Comparison of ENCODE assay signal across 20 cellular contexts in genomic region chrX:9681422-9681821, GRCh38.
A peak's percentile ranks its signal among the peaks of the same experiment; 100 is the strongest.
DNase-seq lines count a peak whose midpoint lies in the region; ATAC-seq and TF ChIP-seq lines count a peak whose summit lies in the region.
"Had no signal": no experiment of that assay in that cellular context is flagged by ENCODE, and none has a peak within 500 bp of the region (broad histone marks: within the 10 kb centered on the region; RNA-seq: fewer than 3 reads in every experiment).

No MANE protein-coding gene starts in this region.

- H3K27me3 ChIP-seq in brain microvascular endothelial cell (replicated peaks) (no peaks in the 10 kb centered on the region), H7 (ENCODE audit: control insufficient read depth, insufficient read depth, low read length) (no peaks in the 10 kb centered on the region), WERI-Rb-1 (ENCODE audit: insufficient read depth, low read depth, severe bottlenecking) (peaks cover 11% of the 10 kb centered on the region)
- H3K27me3 ChIP-seq: esophagus muscularis mucosa had no signal

- no peak for ATAC-seq in WTC11

- H3K4me3 Mint-ChIP-seq in HFFc6 (no peak overlapping the region), WTC11 (no peak overlapping the region)
- H3K4me3 Mint-ChIP-seq: CD14-positive monocyte; T-helper 1 cell treated with Interleukin-12 subunit alpha and Interleukin-12 subunit beta and Interleukin-4 antibody, amounts not matched to agents 30 μg/mL and 1 μg/mL, for 36 hours had no signal

- POLR2A ChIA-PET in WTC11 (lab: Charles Lee) = no interaction called here

- H3K9me3 Mint-ChIP-seq in HFFc6 (no peaks in the 10 kb centered on the region), WTC11 (0 out of 2 replicates have a peak, but pooled peaks cover 4% of the 10 kb centered on the region)

- H3K4me3 ChIP-seq in brain microvascular endothelial cell (ENCODE audit: low read depth, low read length) (no peak overlapping the region), H7 (ENCODE audit: insufficient read depth, low read depth, low read length) (no peak overlapping the region), WERI-Rb-1 (ENCODE audit: low read depth, low read length) (no peak overlapping the region)
- H3K4me3 ChIP-seq: esophagus muscularis mucosa, thoracic aorta had no signal

- DNase-seq in A172 (ENCODE audit: low spot score) (peak; percentile 52), HFFc6 (no peak), brain microvascular endothelial cell (peak; percentile 18), kidney glomerular epithelial cell (lab: John Stamatoyannopoulos, UW) (peak; percentile 4), WTC11 (ENCODE audit: low spot score) (no peak), H7 (no peak), WERI-Rb-1 (no peak)
- no peak for DNase-seq in activated CD4-positive, alpha-beta T cell treated with anti-CD3 and anti-CD28 coated beads for 48 hours
- DNase-seq: activated CD4-positive, CD25-positive, alpha-beta regulatory T cell treated with anti-CD3 and anti-CD28 coated beads, Interleukin-2, amount 50 U/mL, for 72 hours; central memory CD4-positive, alpha-beta T cell; hypothalamus; NCI-H1105; NCI-H2107; NCI-H69; SHP77 had no signal

- H3K36me3 ChIP-seq in brain microvascular endothelial cell (replicated peaks) (no peaks in the 10 kb centered on the region), H7 (replicated peaks; ENCODE audit: control insufficient read depth, insufficient read depth, low read length) (no peaks in the 10 kb centered on the region; the same call in 1 of the 2 replicates), WERI-Rb-1 (no peaks in the 10 kb centered on the region)

- CTCF ChIA-PET in WTC11 (lab: Charles Lee) = no interaction called here

- no peaks in the 10 kb centered on the region; the same call in 1 of the 2 replicates for H3K27me3 Mint-ChIP-seq in HFFc6 (ENCODE audit: insufficient read depth)
- no peaks in the 10 kb centered on the region; the same call in 1 of the 2 replicates for H3K27me3 Mint-ChIP-seq in WTC11 (ENCODE audit: low read depth)

- H3K27ac Mint-ChIP-seq in HFFc6 (peak overlapping the region; percentile 60), WTC11 (no peak overlapping the region)
- H3K27ac Mint-ChIP-seq: activated T-helper 2 cell treated with anti-CD3 and anti-CD28 coated beads, Interferon-gamma antibody, Interleukin-2, Interleukin-4, amounts not matched to agents 10 μg/mL and 5 μg/mL and 100 μg/mL, durations not matched to agents 14 hours and 24 hours and 36 hours; T-helper 1 cell treated with Interleukin-12 subunit alpha and Interleukin-12 subunit beta and Interleukin-4 antibody, amounts not matched to agents 30 μg/mL and 1 μg/mL, for 36 hours had no signal

- no peak overlapping the region for H3K27ac ChIP-seq in brain microvascular endothelial cell
- no peak overlapping the region for H3K27ac ChIP-seq in WERI-Rb-1
- H3K27ac ChIP-seq: esophagus muscularis mucosa, thoracic aorta had no signal

- H3K4me1 Mint-ChIP-seq in HFFc6 (ENCODE audit: low read depth) = peaks cover 37% of the 10 kb centered on the region
- peaks cover 10% of the 10 kb centered on the region for H3K4me1 Mint-ChIP-seq in WTC11

- no peaks in the 10 kb centered on the region for H3K9me3 ChIP-seq in WERI-Rb-1 (ENCODE audit: severe bottlenecking)
- H3K9me3 ChIP-seq: esophagus muscularis mucosa, thoracic aorta had no signal

- TF ChIP-seq CTCF in HFFc6 (IDR thresholded peaks at IDR 0.05) = no peak
- no peak for TF ChIP-seq CTCF in brain microvascular endothelial cell (IDR thresholded peaks at IDR 0.05; ENCODE audit: low read depth, low read length, missing control alignments)
- no peak for TF ChIP-seq CTCF in WTC11 (IDR thresholded peaks at IDR 0.05)
- TF ChIP-seq CTCF in WERI-Rb-1 (IDR thresholded peaks at IDR 0.05; ENCODE audit: low read depth, low read length) = no peak

- H3K36me3 Mint-ChIP-seq in HFFc6 (ENCODE audit: low read depth) = peaks cover 24% of the 10 kb centered on the region
- peaks cover 6% of the 10 kb centered on the region for H3K36me3 Mint-ChIP-seq in WTC11

- in situ Hi-C loops in brain microvascular endothelial cell (cut with HindIII; ENCODE audit: low pct_ligation_motif_present, low sequenced_read_pairs) = no loop called here

TF ChIP-seq in WTC11, 78 proteins besides CTCF, POLR2A, EP300 and RAD21:
- TF ChIP-seq, protein P1, sequence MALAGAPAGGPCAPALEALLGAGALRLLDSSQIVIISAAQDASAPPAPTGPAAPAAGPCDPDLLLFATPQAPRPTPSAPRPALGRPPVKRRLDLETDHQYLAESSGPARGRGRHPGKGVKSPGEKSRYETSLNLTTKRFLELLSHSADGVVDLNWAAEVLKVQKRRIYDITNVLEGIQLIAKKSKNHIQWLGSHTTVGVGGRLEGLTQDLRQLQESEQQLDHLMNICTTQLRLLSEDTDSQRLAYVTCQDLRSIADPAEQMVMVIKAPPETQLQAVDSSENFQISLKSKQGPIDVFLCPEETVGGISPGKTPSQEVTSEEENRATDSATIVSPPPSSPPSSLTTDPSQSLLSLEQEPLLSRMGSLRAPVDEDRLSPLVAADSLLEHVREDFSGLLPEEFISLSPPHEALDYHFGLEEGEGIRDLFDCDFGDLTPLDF (CRISPR knock-in tag; IDR thresholded peaks at IDR 0.05) = no peak
- TF ChIP-seq ERG (CRISPR knock-in tag; IDR thresholded peaks at IDR 0.05) = no peak
- no peak for TF ChIP-seq ZNF671 (CRISPR knock-in tag; IDR thresholded peaks at IDR 0.05)
- TF ChIP-seq NFYB (CRISPR knock-in tag; conservative IDR thresholded peaks at IDR 0.05; ENCODE audit: low read depth) = no peak
- no peak for TF ChIP-seq TEAD1 (CRISPR knock-in tag; IDR thresholded peaks at IDR 0.05)
- TF ChIP-seq, protein P2, sequence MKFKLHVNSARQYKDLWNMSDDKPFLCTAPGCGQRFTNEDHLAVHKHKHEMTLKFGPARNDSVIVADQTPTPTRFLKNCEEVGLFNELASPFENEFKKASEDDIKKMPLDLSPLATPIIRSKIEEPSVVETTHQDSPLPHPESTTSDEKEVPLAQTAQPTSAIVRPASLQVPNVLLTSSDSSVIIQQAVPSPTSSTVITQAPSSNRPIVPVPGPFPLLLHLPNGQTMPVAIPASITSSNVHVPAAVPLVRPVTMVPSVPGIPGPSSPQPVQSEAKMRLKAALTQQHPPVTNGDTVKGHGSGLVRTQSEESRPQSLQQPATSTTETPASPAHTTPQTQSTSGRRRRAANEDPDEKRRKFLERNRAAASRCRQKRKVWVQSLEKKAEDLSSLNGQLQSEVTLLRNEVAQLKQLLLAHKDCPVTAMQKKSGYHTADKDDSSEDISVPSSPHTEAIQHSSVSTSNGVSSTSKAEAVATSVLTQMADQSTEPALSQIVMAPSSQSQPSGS (CRISPR knock-in tag; IDR thresholded peaks at IDR 0.05; ENCODE audit: borderline replicate concordance, low read depth) = no peak

Comparison
In these comparisons a context has a peak if more than half of its experiments do, and no peak if none do; other contexts are left out.
1. DNase-seq: peak in A172 (single experiment), brain microvascular endothelial cell (single experiment) and kidney glomerular epithelial cell (single experiment); none in HFFc6 (single experiment), WTC11 (single experiment), H7 (single experiment), WERI-Rb-1 (single experiment) and activated CD4-positive, alpha-beta T cell treated with anti-CD3 and anti-CD28 coated beads for 48 hours (single experiment).